10 cellular contexts compared by ENCODE assay signal in the genomic region with DNA sequence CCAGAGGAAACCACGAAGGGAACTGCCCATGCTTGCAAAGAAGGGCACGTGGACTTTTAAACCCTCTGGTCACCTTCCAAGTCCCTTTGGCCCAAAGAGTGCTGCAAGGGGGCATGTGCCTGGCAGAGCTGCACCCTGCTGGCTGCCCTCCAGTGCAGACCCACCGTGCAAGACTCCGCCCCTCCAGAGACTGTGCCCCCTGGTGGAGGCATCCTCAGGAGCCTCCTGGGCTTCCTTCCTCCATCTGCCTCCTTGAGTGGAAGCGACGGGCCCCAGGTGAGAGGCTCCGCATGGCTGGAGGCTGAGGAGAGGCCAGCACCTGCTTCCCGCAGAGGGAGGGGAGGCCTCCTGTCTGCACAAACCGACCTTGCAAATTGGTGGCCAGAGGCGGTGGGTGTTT.
A peak's percentile ranks its signal among the peaks of the same experiment; 100 is the strongest.
DNase-seq lines count a peak whose midpoint lies in the region; ATAC-seq and TF ChIP-seq lines count a peak whose summit lies in the region.
"Had no signal": no experiment of that assay in that cellular context is flagged by ENCODE, and none has a peak within 500 bp of the region (broad histone marks: within the 10 kb centered on the region; RNA-seq: fewer than 3 reads in every experiment).

No MANE protein-coding gene starts in this region.

- H3K36me3 Mint-ChIP-seq in effector memory CD8-positive, alpha-beta T cell (ENCODE audit: insufficient read depth) = peaks cover 6% of the 10 kb centered on the region

- no peak overlapping the region for H3K27ac ChIP-seq in WERI-Rb-1
- H3K27ac ChIP-seq: neutrophil had no signal

- H3K27me3 Mint-ChIP-seq in effector memory CD8-positive, alpha-beta T cell = peaks cover 24 to 61% of the 10 kb centered on the region in 2 donors

- DNase-seq in GM12865 (ENCODE audit: low read depth) = peak; percentile 52
- peak; percentile 47 for DNase-seq in WERI-Rb-1
- DNase-seq in effector memory CD8-positive, alpha-beta T cell = peak in 2 of 3 experiments; percentile 23 to 36
- peak; percentile 27 to 35 for DNase-seq in stimulated activated CD4-positive, alpha-beta T cell treated with anti-CD3 and anti-CD28 coated beads, Interleukin-2, amount 100 ng/mL, for 48 hours
- no peak for DNase-seq in H4 (ENCODE audit: low spot score)
- DNase-seq: NCI-H748 treated with DMSO at 0.1 percent for 48 hours had no signal

- no peak overlapping the region for H3K27ac Mint-ChIP-seq in effector memory CD8-positive, alpha-beta T cell

- ATAC-seq in effector memory CD8-positive, alpha-beta T cell (replicated peaks) = peak; percentile 45
- ATAC-seq in GM19328 (IDR thresholded peaks at IDR 0.05; ENCODE audit: unreplicated experiment) = no peak
- no peak for ATAC-seq in GM21515 (IDR thresholded peaks at IDR 0.05; ENCODE audit: unreplicated experiment)
- no peak for ATAC-seq in HG03565 (IDR thresholded peaks at IDR 0.05; ENCODE audit: unreplicated experiment)

- no peak overlapping the region for H3K4me3 ChIP-seq in GM12865 (ENCODE audit: low read depth, low read length)
- H3K4me3 ChIP-seq in WERI-Rb-1 (ENCODE audit: low read depth, low read length) = no peak overlapping the region

- H3K27me3 ChIP-seq in WERI-Rb-1 (ENCODE audit: insufficient read depth, low read depth, severe bottlenecking) = no peaks in the 10 kb centered on the region

- no peaks in the 10 kb centered on the region for H3K36me3 ChIP-seq in WERI-Rb-1
- H3K36me3 ChIP-seq: neutrophil had no signal

- H3K9me3 Mint-ChIP-seq in effector memory CD8-positive, alpha-beta T cell = no peaks in the 10 kb centered on the region

- H3K4me3 Mint-ChIP-seq in effector memory CD8-positive, alpha-beta T cell = no peak overlapping the region

- peak; percentile 55 for TF ChIP-seq CTCF in GM12865 (IDR thresholded peaks at IDR 0.05; ENCODE audit: insufficient read depth, low read depth, low read length, missing control alignments)
- peak; percentile 79 for TF ChIP-seq CTCF in WERI-Rb-1 (IDR thresholded peaks at IDR 0.05; ENCODE audit: low read depth, low read length)

- no peaks in the 10 kb centered on the region for H3K4me1 Mint-ChIP-seq in effector memory CD8-positive, alpha-beta T cell (ENCODE audit: low read depth in 2 of 2)

- no peaks in the 10 kb centered on the region for H3K9me3 ChIP-seq in WERI-Rb-1 (ENCODE audit: severe bottlenecking)
- H3K9me3 ChIP-seq: neutrophil had no signal
